In genomic region chr17:78407387-78407990, GRCh38 we compare ENCODE assay signal across 12 cellular contexts. TPM values are rescaled to one million over a fixed set of nuclear protein-coding genes. Genes with fewer than 3 reads are reported as not detected.
DNase-seq lines count a peak whose midpoint lies in the region; ATAC-seq, FAIRE-seq and TF ChIP-seq lines count a peak whose summit lies in the region.
"Had no signal": no experiment of that assay in that cellular context is flagged by ENCODE, and none has a peak within 500 bp of the region (broad histone marks: within the 10 kb centered on the region; RNA-seq: fewer than 3 reads in every experiment).

No MANE protein-coding gene starts in this region.

- H3K4me3 Mint-ChIP-seq in T-helper 1 cell treated with Interleukin-12 subunit alpha and Interleukin-12 subunit beta and Interleukin-4 antibody, amounts not matched to agents 30 μg/mL and 1 μg/mL, for 36 hours: no peak overlapping the region
- H3K4me3 Mint-ChIP-seq: neural crest cell had no signal

- H3K27me3 ChIP-seq in H1 (replicated peaks in 1 of 4; ENCODE audit: control insufficient read depth in 3 of 4, extremely low read depth in 1 of 4, insufficient read depth in 3 of 4, low read length in 3 of 4) (no peaks in the 10 kb centered on the region), gastrocnemius medialis (no peaks in the 10 kb centered on the region)

- H3K4me1 Mint-ChIP-seq in T-helper 1 cell treated with Interleukin-12 subunit alpha and Interleukin-12 subunit beta and Interleukin-4 antibody, amounts not matched to agents 30 μg/mL and 1 μg/mL, for 36 hours (ENCODE audit: low read depth): peaks cover 60% of the 10 kb centered on the region
- H3K4me1 Mint-ChIP-seq: neural crest cell had no signal

- TF ChIP-seq CTCF in H1 (IDR thresholded peaks at IDR 0.05; ENCODE audit: control extremely low read depth in 1 of 3, insufficient read depth in 1 of 3, low read depth in 1 of 3, low read length in 3 of 3): no peak
- no peak for TF ChIP-seq CTCF in gastrocnemius medialis (IDR thresholded peaks at IDR 0.05 in 4 of 5, conservative IDR thresholded peaks at IDR 0.05 in 1 of 5)
- TF ChIP-seq CTCF in D721Med (IDR thresholded peaks at IDR 0.05; ENCODE audit: insufficient read depth, missing control alignments): no peak

- H4K91ac ChIP-seq in H1 (replicated peaks; ENCODE audit: insufficient read length, low read length): no peak overlapping the region

- H3K9ac ChIP-seq in H1 (replicated peaks in 1 of 4; ENCODE audit: extremely low read depth in 1 of 4, low read depth in 3 of 4, low read length in 3 of 4): peak overlapping the region in 1 of 4 experiments; percentile 37; a peak in 1 of 7 replicates
- H3K9ac ChIP-seq: GM23248 had no signal

- no peak overlapping the region for H2BK15ac ChIP-seq in H1 (ENCODE audit: low read length)

- peaks cover 48% of the 10 kb centered on the region for H3K36me3 Mint-ChIP-seq in T-helper 1 cell treated with Interleukin-12 subunit alpha and Interleukin-12 subunit beta and Interleukin-4 antibody, amounts not matched to agents 30 μg/mL and 1 μg/mL, for 36 hours (ENCODE audit: low read depth)

- DNase-seq in T-helper 1 cell (no peak), NCI-H187 treated with DMSO at 0.1 percent for 48 hours (lab: John Stamatoyannopoulos, UW) (peak; percentile 44), H1 (ENCODE audit: low read depth in 1 of 2, low spot score in 2 of 2) (no peak), gastrocnemius medialis (peak; percentile 41 to 83), D721Med (ENCODE audit: insufficient read length, low spot score) (no peak), NCI-H1930 (lab: John Stamatoyannopoulos, UW) (no peak)
- DNase-seq: GM23248; NCI-H774; stimulated activated CD4-positive, alpha-beta T cell treated with anti-CD3 and anti-CD28 coated beads, Interleukin-15, amount 100 ng/mL, for 24 hours had no signal

- H3K27me3 Mint-ChIP-seq in T-helper 1 cell treated with Interleukin-12 subunit alpha and Interleukin-12 subunit beta and Interleukin-4 antibody, amounts not matched to agents 30 μg/mL and 1 μg/mL, for 36 hours (ENCODE audit: low read depth): no peaks in the 10 kb centered on the region

- no peak overlapping the region for H2BK120ac ChIP-seq in H1 (replicated peaks; ENCODE audit: low read depth, low read length)

- 81% methylated on average over 7 of the region's 7 CpGs; no CpG with 5 or more reads in 1 of the 2 experiments for WGBS in H1 (ENCODE audit: extremely low coverage in 1 of 2, insufficient coverage in 1 of 2, insufficient read length in 1 of 2, insufficient replicate concordance in 2 of 2, low coverage in 1 of 2, low lambda C conversion rate in 2 of 2, missing lambda C conversion rate in 1 of 2), 2 experiments

- TF ChIP-seq RAD21 in H1 (IDR thresholded peaks at IDR 0.05 in 1 of 2, conservative IDR thresholded peaks at IDR 0.05 in 1 of 2; ENCODE audit: low read depth in 2 of 2, low read length in 2 of 2): no peak

- TF ChIP-seq POLR2A in H1 (IDR thresholded peaks at IDR 0.05; ENCODE audit: control extremely low read depth in 1 of 2, low read depth in 2 of 2, low read length in 2 of 2) (no peak), gastrocnemius medialis (IDR thresholded peaks at IDR 0.05) (peak in 1 of 2 donors; percentile 44)

- H3K14ac ChIP-seq in H1 (ENCODE audit: insufficient read length): no peak overlapping the region

- TF ChIP-seq EP300 in H1 (IDR thresholded peaks at IDR 0.05; ENCODE audit: borderline replicate concordance in 1 of 2, low read depth in 2 of 2, low read length in 2 of 2): no peak

- H4K5ac ChIP-seq in H1 (ENCODE audit: insufficient read length, low read depth, low read length): no peak overlapping the region

- H3K79me1 ChIP-seq in H1 (ENCODE audit: low read depth, low read length): peaks cover 13% of the 10 kb centered on the region

- no peak overlapping the region for H2BK20ac ChIP-seq in H1 (ENCODE audit: low read length)

- no peak overlapping the region for H2AK5ac ChIP-seq in H1 (ENCODE audit: low read depth, low read length)

- peaks cover 0 to 15% (median 8%) of the 10 kb centered on the region in 4 experiments; a peak in 5 of 7 replicates for H3K4me1 ChIP-seq in H1 (replicated peaks in 1 of 4; ENCODE audit: control insufficient read depth in 3 of 4, insufficient read depth in 4 of 4, low read length in 3 of 4)
- H3K4me1 ChIP-seq in gastrocnemius medialis: peaks cover 63% of the 10 kb centered on the region in 2 donors

- FAIRE-seq in H1 (lab: Jason Lieb, UNC) (no peak), D721Med (lab: Jason Lieb, UNC) (no peak)

- H2AFZ ChIP-seq in H1 (ENCODE audit: low read length): no peak overlapping the region
- H2AFZ ChIP-seq: GM23248 had no signal

- H3K23me2 ChIP-seq in H1 (ENCODE audit: low read depth, low read length): no peaks in the 10 kb centered on the region

- peaks cover 29 to 49% of the 10 kb centered on the region in 2 experiments for H4K20me1 ChIP-seq in H1 (replicated peaks in 1 of 2; ENCODE audit: control insufficient read depth in 1 of 2, insufficient read depth in 2 of 2, low read length in 2 of 2)

- H3K36me3 ChIP-seq in H1 (ENCODE audit: control insufficient read depth in 2 of 4, insufficient read depth in 4 of 4, low read length in 3 of 4) (peaks cover 11 to 26% (median 23%) of the 10 kb centered on the region in 4 experiments), gastrocnemius medialis (peaks cover 0 to 28% of the 10 kb centered on the region in 2 donors)

- no peak overlapping the region for H3K4ac ChIP-seq in H1 (replicated peaks; ENCODE audit: insufficient read length, low read depth, low read length)

- no peak overlapping the region for H4K8ac ChIP-seq in H1 (ENCODE audit: extremely low read depth, insufficient read depth, low read length)

- POLR2A ChIA-PET in H1 (lab: Charles Lee; ENCODE audit: partially characterized antibody): interaction anchor here (0.9 to 1.7 kb wide), 2 partner anchors 8 to 25 kb away, joined by 3 to 5 read pairs; no protein-coding TSS in a partner anchor

- peak overlapping the region; percentile 20; the same call in 1 of the 2 replicates for H2BK5ac ChIP-seq in H1 (ENCODE audit: low read depth, low read length)

- no peaks in the 10 kb centered on the region for H3K9me3 ChIP-seq in H1 (ENCODE audit: insufficient read depth in 2 of 2, low read depth in 1 of 2, low read length in 1 of 2)
- no peaks in the 10 kb centered on the region for H3K9me3 ChIP-seq in gastrocnemius medialis

- 0 out of 2 replicates have a peak overlapping the region, but pooled peaks have one; percentile 4 for H2BK12ac ChIP-seq in H1 (ENCODE audit: low read depth, low read length)

- no peak overlapping the region for H3K18ac ChIP-seq in H1 (ENCODE audit: extremely low read depth, low read length)

- peak; percentile 51 to 71 for ATAC-seq in gastrocnemius medialis
- no peak for ATAC-seq in GM18867 (IDR thresholded peaks at IDR 0.05; ENCODE audit: unreplicated experiment)

- H3K9me3 Mint-ChIP-seq in T-helper 1 cell treated with Interleukin-12 subunit alpha and Interleukin-12 subunit beta and Interleukin-4 antibody, amounts not matched to agents 30 μg/mL and 1 μg/mL, for 36 hours: no peaks in the 10 kb centered on the region
- H3K9me3 Mint-ChIP-seq: neural crest cell had no signal

- peaks cover 0 to 85% of the 10 kb centered on the region in 2 experiments; a peak in 2 of 4 replicates for H3K79me2 ChIP-seq in H1 (ENCODE audit: control insufficient read depth in 1 of 2, insufficient read depth in 2 of 2, low read length in 2 of 2)

- H3K27ac Mint-ChIP-seq in T-helper 1 cell treated with Interleukin-12 subunit alpha and Interleukin-12 subunit beta and Interleukin-4 antibody, amounts not matched to agents 30 μg/mL and 1 μg/mL, for 36 hours: peak overlapping the region; percentile 92

- in situ Hi-C loops in gastrocnemius medialis (cut with MboI; ENCODE audit: low sequenced_read_pairs in 4 of 4): no loop called here

- no peak overlapping the region; a peak in 1 of 4 replicates for H3K4me2 ChIP-seq in H1 (ENCODE audit: insufficient read depth in 1 of 2, low read depth in 2 of 2, low read length in 2 of 2)

- intact Hi-C loops in gastrocnemius medialis (cut with DNase I; ENCODE audit: low total_unique reads): no loop called here

- CTCF ChIA-PET in H1 (lab: Charles Lee; ENCODE audit: partially characterized antibody): interaction anchor here (1.1 to 6.5 kb wide), 6 partner anchors 10 to 156 kb away, joined by 4 to 28 read pairs (median 7); no protein-coding TSS in a partner anchor

- H3K4me3 ChIP-seq in H1 (ENCODE audit: extremely low read depth in 1 of 4, insufficient read depth in 2 of 4, low read depth in 3 of 4, low read length in 4 of 4) (no peak overlapping the region), gastrocnemius medialis (no peak overlapping the region)
- H3K4me3 ChIP-seq: GM23248 had no signal

- no peak overlapping the region for H3K23ac ChIP-seq in H1 (ENCODE audit: insufficient read length)

- H3K27ac ChIP-seq in H1 (ENCODE audit: low read depth, low read length) (peak overlapping the region; percentile 23; the same call in 1 of the 2 replicates), gastrocnemius medialis (peak overlapping the region; percentile 73 to 98 (median 84))
- H3K27ac ChIP-seq: GM23248 had no signal

- H3K56ac ChIP-seq in H1 (replicated peaks; ENCODE audit: insufficient read length, low read depth, low read length): no peak overlapping the region

TF ChIP-seq in H1, 55 proteins besides CTCF, POLR2A, EP300 and RAD21:
- TF ChIP-seq POLR2AphosphoS5 (IDR thresholded peaks at IDR 0.05; ENCODE audit: low read depth, low read length) (0 out of 2 replicates have a peak, but pooled peaks have one; percentile 1), TBP (IDR thresholded peaks at IDR 0.05; ENCODE audit: low read depth, low read length) (no peak)

RNA-seq across cellular contexts. Expression of gene PGS1, which starts 29.0 kb away (rescaled TPM):
- 56.7 and 60.0 TPM in 2 replicates for total RNA-seq in H1 (2021; fragmentation: NEBNext Ultra II Directional; extraction: Animal tissue kit (Norgen Biotek cat#: 25700))
- 46.7 and 69.3 TPM in 2 replicates for polyA plus RNA-seq in H1 (2011; rRNA removed)
- polyA plus RNA-seq in H1 (2011; cell fraction: cytosol; rRNA removed): 69.5 TPM
- polyA plus RNA-seq in H1 (2011; cell fraction: nucleus; rRNA removed): 180 TPM
- 38.8 to 53.2 TPM (median 48.6 TPM) in 4 replicates for polyA plus RNA-seq in H1 (2012, experiment 1 of 2)
- polyA plus RNA-seq in H1 (2012, experiment 2 of 2): 42.4 TPM
- polyA plus RNA-seq in H1 (2013, experiment 1 of 2): 34.5 TPM
- 33.4 TPM for polyA plus RNA-seq in H1 (2013, experiment 2 of 2)
- polyA minus RNA-seq in H1 (2011; rRNA and poly(A)+ RNA removed): 49.7 and 65.7 TPM in 2 replicates
- 37.5 TPM for polyA minus RNA-seq in H1 (2011; cell fraction: cytosol; rRNA and poly(A)+ RNA removed)
- polyA minus RNA-seq in H1 (2011; cell fraction: nucleus; rRNA and poly(A)+ RNA removed): 62.2 TPM
- total RNA-seq in gastrocnemius medialis: 10 to 100 TPM; 16.6 to 30.0 (median 21.8) TPM

RNA-seq across cellular contexts. Expression of gene SOCS3, which starts 47.6 kb away (rescaled TPM):
- 47.9 and 49.4 TPM in 2 replicates for total RNA-seq in H1 (2021; fragmentation: NEBNext Ultra II Directional; extraction: Animal tissue kit (Norgen Biotek cat#: 25700))
- 10.1 and 15.2 TPM in 2 replicates for polyA plus RNA-seq in H1 (2011; rRNA removed)
- polyA plus RNA-seq in H1 (2011; cell fraction: cytosol; rRNA removed): 13.5 TPM
- 33.4 TPM for polyA plus RNA-seq in H1 (2011; cell fraction: nucleus; rRNA removed)
- polyA plus RNA-seq in H1 (2012, experiment 1 of 2): 13.7 to 17.9 TPM (median 15.6 TPM) in 4 replicates
- 21.7 TPM for polyA plus RNA-seq in H1 (2012, experiment 2 of 2)
- polyA plus RNA-seq in H1 (2013, experiment 1 of 2): 28.0 TPM
- polyA plus RNA-seq in H1 (2013, experiment 2 of 2): 27.0 TPM
- polyA minus RNA-seq in H1 (2011; rRNA and poly(A)+ RNA removed): 7.3 and 11.0 TPM in 2 replicates
- polyA minus RNA-seq in H1 (2011; cell fraction: cytosol; rRNA and poly(A)+ RNA removed): 17.7 TPM
- polyA minus RNA-seq in H1 (2011; cell fraction: nucleus; rRNA and poly(A)+ RNA removed): 14.3 TPM
- total RNA-seq in gastrocnemius medialis: 10 to 100 TPM in 3 of 4 donors, 1 to 10 TPM in 1; 4.5 to 44.2 (median 16.4) TPM

Comparison
In these comparisons a context has a peak if more than half of its experiments do, and no peak if none do; other contexts are left out.
1. DNase-seq: peak in NCI-H187 treated with DMSO at 0.1 percent for 48 hours (single experiment) and gastrocnemius medialis (2 of 2); none in T-helper 1 cell (0 of 5), H1 (0 of 2), D721Med (single experiment) and NCI-H1930 (0 of 2).